19 cellular contexts compared by ENCODE assay signal in genomic region chr10:100791254-100792058, GRCh38. TPM values are rescaled to one million over a fixed set of nuclear protein-coding genes. Genes with fewer than 3 reads are reported as not detected.
A peak's percentile ranks its signal among the peaks of the same experiment; 100 is the strongest.
DNase-seq lines count a peak whose midpoint lies in the region; ATAC-seq and TF ChIP-seq lines count a peak whose summit lies in the region.
"Had no signal": no experiment of that assay in that cellular context is flagged by ENCODE, and none has a peak within 500 bp of the region (broad histone marks: within the 10 kb centered on the region; RNA-seq: fewer than 3 reads in every experiment).

No MANE protein-coding gene starts in this region.

- no peak overlapping the region for H3K27ac ChIP-seq in mammary epithelial cell (ENCODE audit: insufficient read depth, low read depth, low read length)
- no peak overlapping the region for H3K27ac ChIP-seq in substantia nigra (ENCODE audit: low read depth, low read length, poor library complexity, severe bottlenecking)
- no peak overlapping the region for H3K27ac ChIP-seq in esophagus squamous epithelium
- H3K27ac ChIP-seq: BLaER1 had no signal

- intact Hi-C loops in mammary epithelial cell (cut with micrococcal nuclease): no loop called here
- intact Hi-C loops in esophagus squamous epithelium (cut with DNase I): no loop called here

- H3K27ac Mint-ChIP-seq in progenitor cell of endocrine pancreas: peak overlapping the region; percentile 45
- H3K27ac Mint-ChIP-seq: CD8-positive, alpha-beta memory T cell; GM23338; HFFc6 had no signal

- no peak overlapping the region for H3K9ac ChIP-seq in mammary epithelial cell (ENCODE audit: insufficient read depth, low read length)
- H3K9ac ChIP-seq: BLaER1 had no signal

- H2AFZ ChIP-seq in mammary epithelial cell (ENCODE audit: low read depth, low read length): no peak overlapping the region
- H2AFZ ChIP-seq: GM23338 had no signal

- no TSS peak for BruUV-seq in mammary epithelial cell (replicated peaks; lab: Mats Ljungman, UMichigan)

- no peaks in the 10 kb centered on the region for H3K36me3 ChIP-seq in mammary epithelial cell (ENCODE audit: insufficient read depth, low read length)
- H3K36me3 ChIP-seq in esophagus squamous epithelium: no peaks in the 10 kb centered on the region
- H3K36me3 ChIP-seq: BLaER1 had no signal

- no peaks in the 10 kb centered on the region for H3K9me3 ChIP-seq in mammary epithelial cell (replicated peaks; ENCODE audit: insufficient read depth, low read length)
- H3K9me3 ChIP-seq in esophagus squamous epithelium: no peaks in the 10 kb centered on the region
- H3K9me3 ChIP-seq: BLaER1 had no signal

- DNase-seq in T47D (ENCODE audit: low read depth in 1 of 2, low spot score in 1 of 2) (peak; percentile 57 to 67), mammary epithelial cell (no peak), inferior parietal cortex (ENCODE audit: extremely low spot score) (peak; percentile 31), progenitor cell of endocrine pancreas (ENCODE audit: low spot score, unreplicated experiment) (no peak), substantia nigra (lab: John Stamatoyannopoulos, UW) (no peak), T-helper 9 cell (no peak), esophagus squamous epithelium (lab: John Stamatoyannopoulos, UW) (no peak)
- DNase-seq: 8988T; CD8-positive, alpha-beta memory T cell; GF-D8; HFFc6; MM.1S; NCI-H1105; NCI-H2029; NCI-H524 treated with DMSO at 0.1 percent for 48 hours had no signal

- dilution Hi-C loops in mammary epithelial cell (cut with HindIII; ENCODE audit: low sequenced_read_pairs): no loop called here

- no peak overlapping the region for H3K4me3 ChIP-seq in mammary epithelial cell (replicated peaks in 1 of 3; ENCODE audit: insufficient read depth in 1 of 3, low read depth in 2 of 3, low read length in 3 of 3)
- no peak overlapping the region for H3K4me3 ChIP-seq in esophagus squamous epithelium
- H3K4me3 ChIP-seq: BLaER1, GM23338 had no signal

- H3K27me3 ChIP-seq in mammary epithelial cell (ENCODE audit: insufficient read depth, low read length) (peaks cover 4% of the 10 kb centered on the region), esophagus squamous epithelium (peaks cover 0 to 92% (median 0%) of the 10 kb centered on the region in 4 donors)
- H3K27me3 ChIP-seq: BLaER1 had no signal

- peak overlapping the region; percentile 19 for H3K4me3 Mint-ChIP-seq in progenitor cell of endocrine pancreas (ENCODE audit: low read depth)
- H3K4me3 Mint-ChIP-seq: CD8-positive, alpha-beta memory T cell; GM23338; HFFc6 had no signal

- no peak overlapping the region for H3K4me2 ChIP-seq in mammary epithelial cell (ENCODE audit: insufficient read depth, low read depth, low read length)
- H3K4me2 ChIP-seq: BLaER1 had no signal

- no peak for TF ChIP-seq POLR2A in esophagus squamous epithelium (IDR thresholded peaks at IDR 0.05)

- H3K9me3 Mint-ChIP-seq in progenitor cell of endocrine pancreas (ENCODE audit: low read depth): no peaks in the 10 kb centered on the region
- H3K9me3 Mint-ChIP-seq: CD8-positive, alpha-beta memory T cell; GM23338; HFFc6 had no signal

- ATAC-seq in HG03097 (IDR thresholded peaks at IDR 0.05; ENCODE audit: low FRiP score, unreplicated experiment): no peak
- ATAC-seq: GM23338 had no signal

- 24% methylated on average over 6 of the region's 8 CpGs for WGBS in mammary epithelial cell (ENCODE audit: low coverage, missing lambda C conversion rate)
- 41 to 56% methylated on average over 4 to 7 of the region's 8 CpGs for WGBS in esophagus squamous epithelium, 2 donors

- no peaks in the 10 kb centered on the region for H4K20me1 ChIP-seq in mammary epithelial cell (ENCODE audit: insufficient read depth, low read length)
- H4K20me1 ChIP-seq: BLaER1 had no signal

- peaks cover 5% of the 10 kb centered on the region for H3K27me3 Mint-ChIP-seq in progenitor cell of endocrine pancreas

- no peaks in the 10 kb centered on the region for H3K79me2 ChIP-seq in mammary epithelial cell (ENCODE audit: insufficient read depth, low read length)

- in situ Hi-C loops in T47D (cut with HindIII; ENCODE audit: low pct_unique_long_range_greater_than_20kb, low sequenced_read_pairs) (no loop called here), mammary epithelial cell (cut with MboI; ENCODE audit: low sequenced_read_pairs in 2 of 2) (no loop called here)

- TF ChIP-seq CTCF in mammary epithelial cell (conservative IDR thresholded peaks at IDR 0.05 in 1 of 2, IDR thresholded peaks at IDR 0.05 in 1 of 2; ENCODE audit: extremely low read depth in 1 of 2, insufficient read depth in 1 of 2, low read depth in 1 of 2, low read length in 2 of 2) (no peak), progenitor cell of endocrine pancreas (IDR thresholded peaks at IDR 0.05; ENCODE audit: unreplicated experiment) (no peak), esophagus squamous epithelium (IDR thresholded peaks at IDR 0.05) (no peak)

- CTCF ChIA-PET in mammary epithelial cell (lab: Charles Lee; ENCODE audit: low non-redundant PET): no interaction called here

- no peaks in the 10 kb centered on the region for H3K36me3 Mint-ChIP-seq in progenitor cell of endocrine pancreas (ENCODE audit: insufficient read depth)
- H3K36me3 Mint-ChIP-seq: CD8-positive, alpha-beta memory T cell had no signal

- H3K4me1 ChIP-seq in mammary epithelial cell (ENCODE audit: insufficient read depth, low read length): no peaks in the 10 kb centered on the region
- no peaks in the 10 kb centered on the region for H3K4me1 ChIP-seq in esophagus squamous epithelium

- peaks cover 50% of the 10 kb centered on the region for H3K4me1 Mint-ChIP-seq in progenitor cell of endocrine pancreas (ENCODE audit: low read depth)
- H3K4me1 Mint-ChIP-seq: CD8-positive, alpha-beta memory T cell had no signal

RNA-seq across cellular contexts. Expression of gene PAX2, which starts 46.1 kb away (rescaled TPM):
- total RNA-seq in mammary epithelial cell (not detected), progenitor cell of endocrine pancreas (not detected in 2 replicates), esophagus squamous epithelium (not detected)
- polyA plus RNA-seq in mammary epithelial cell: not detected
- not detected for polyA minus RNA-seq in mammary epithelial cell
- total RNA-seq: GM23338, HepG2, HFFc6 had no signal
- polyA plus RNA-seq: CD8-positive, alpha-beta memory T cell; GM23338; HepG2 had no signal

Comparison
In these comparisons a context has a peak if more than half of its experiments do, and no peak if none do; other contexts are left out.
1. DNase-seq: peak in T47D (2 of 2) and inferior parietal cortex (single experiment); none in mammary epithelial cell (single experiment), progenitor cell of endocrine pancreas (single experiment), substantia nigra (0 of 49), T-helper 9 cell (single experiment) and esophagus squamous epithelium (single experiment).